ENCODE assay signal across 1 cellular context in genomic region chr13:110404321-110404720, GRCh38.
TF ChIP-seq lines count a peak whose summit lies in the region.

No MANE protein-coding gene starts in this region.

TF ChIP-seq in IMR-90, 13 proteins besides CTCF, POLR2A, EP300 and RAD21:
- TF ChIP-seq NFE2L2 (IDR thresholded peaks at IDR 0.05; ENCODE audit: low read depth, low read length) = no peak
- no peak for TF ChIP-seq MXI1 (IDR thresholded peaks at IDR 0.05; ENCODE audit: borderline replicate concordance, low read depth, low read length)
- TF ChIP-seq RFX5 (IDR thresholded peaks at IDR 0.05; ENCODE audit: low read depth, low read length) = no peak
- TF ChIP-seq CEBPB (IDR thresholded peaks at IDR 0.05; ENCODE audit: low read depth, low read length) = no peak
- TF ChIP-seq MAFK (IDR thresholded peaks at IDR 0.05; ENCODE audit: low read depth, low read length) = no peak
- TF ChIP-seq MAZ (IDR thresholded peaks at IDR 0.05; ENCODE audit: borderline replicate concordance, low read depth, low read length) = no peak
- no peak for TF ChIP-seq SMC3 (IDR thresholded peaks at IDR 0.05; ENCODE audit: low read depth, low read length)
- no peak for TF ChIP-seq RCOR1 (IDR thresholded peaks at IDR 0.05; ENCODE audit: insufficient replicate concordance, low read length)
- TF ChIP-seq CHD1 (IDR thresholded peaks at IDR 0.05; ENCODE audit: low read depth, low read length) = no peak
- no peak for TF ChIP-seq ELK1 (IDR thresholded peaks at IDR 0.05; ENCODE audit: borderline replicate concordance, low read depth, low read length)
- TF ChIP-seq USF2 (IDR thresholded peaks at IDR 0.05; ENCODE audit: low read depth, low read length) = no peak
- no peak for TF ChIP-seq BHLHE40 (IDR thresholded peaks at IDR 0.05; ENCODE audit: low read depth, low read length)
- no peak for TF ChIP-seq FOS (IDR thresholded peaks at IDR 0.05; ENCODE audit: low read depth, low read length)
